Comparison of ENCODE assay signal across 2 cellular contexts in the genomic region with DNA sequence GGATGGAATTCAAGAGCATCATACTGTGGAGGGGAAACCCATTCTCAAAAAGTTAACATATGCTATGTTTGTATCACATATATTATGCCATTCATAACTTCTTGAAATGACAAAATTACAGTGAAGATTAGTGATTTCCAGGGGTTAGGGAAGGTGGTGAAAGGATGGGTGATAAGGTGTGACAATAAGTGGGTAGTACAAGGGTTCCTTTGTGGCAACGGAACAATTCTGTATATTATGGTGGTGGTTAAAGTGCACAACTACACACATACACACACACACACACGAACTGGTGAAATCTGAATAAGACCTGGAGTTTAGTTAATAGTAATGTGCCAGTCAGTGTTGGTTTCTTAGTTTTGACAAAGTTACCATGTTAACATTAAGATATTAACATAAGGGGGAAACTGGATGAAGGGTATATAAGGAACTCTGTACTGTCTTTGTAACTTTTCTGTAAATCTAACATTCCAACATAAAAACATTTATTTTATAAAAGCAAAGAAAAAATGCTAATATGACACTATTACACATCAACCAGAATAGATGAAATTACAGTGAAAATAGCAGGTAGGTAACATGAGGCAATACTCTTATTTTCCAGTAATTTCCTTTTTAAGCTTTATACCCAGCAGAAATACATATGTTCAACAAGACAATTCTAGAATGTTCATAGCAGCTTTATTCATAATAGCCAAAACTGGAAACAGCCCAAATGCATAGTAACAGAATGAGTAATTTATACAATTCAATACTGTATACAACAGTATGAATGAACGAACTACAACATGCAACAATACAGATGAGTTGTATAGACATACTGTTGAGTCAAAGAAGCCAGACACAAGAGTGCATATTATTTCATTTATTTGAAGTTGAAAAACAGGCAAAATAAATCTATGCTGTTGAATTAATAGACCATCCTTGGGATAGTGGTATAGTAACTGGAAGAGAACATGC.
A peak's percentile ranks its signal among the peaks of the same experiment; 100 is the strongest.
TF ChIP-seq lines count a peak whose summit lies in the region.

No MANE protein-coding gene starts in this region.

TF ChIP-seq in A549, 52 proteins besides CTCF, POLR2A, EP300 and RAD21 (continued from another document):
- TF ChIP-seq HOXB13 (CRISPR knock-in tag; IDR thresholded peaks at IDR 0.05; ENCODE audit: low read depth) (no peak), CBX2 (IDR thresholded peaks at IDR 0.05; ENCODE audit: borderline replicate concordance, low read depth) (no peak), ZSCAN20 (CRISPR knock-in tag; IDR thresholded peaks at IDR 0.05) (no peak), KDM5A (IDR thresholded peaks at IDR 0.05) (no peak), REST (IDR thresholded peaks at IDR 0.05) (peak; percentile 36; the same call in 1 of the 2 replicates), HDAC2 (IDR thresholded peaks at IDR 0.05) (no peak), NPAS2 (CRISPR knock-in tag; IDR thresholded peaks at IDR 0.05; ENCODE audit: borderline replicate concordance) (no peak), NFE2L2 (conservative IDR thresholded peaks at IDR 0.05; ENCODE audit: low read length) (no peak), CBX8 (IDR thresholded peaks at IDR 0.05) (no peak), HEYL (CRISPR knock-in tag; IDR thresholded peaks at IDR 0.05) (no peak), GATA3 (IDR thresholded peaks at IDR 0.05; ENCODE audit: borderline replicate concordance) (no peak), KDM1A (IDR thresholded peaks at IDR 0.05; ENCODE audit: low read depth) (no peak), MAFK (IDR thresholded peaks at IDR 0.05; ENCODE audit: partially characterized antibody) (peak; percentile 29), HOXA7 (CRISPR knock-in tag; IDR thresholded peaks at IDR 0.05) (peak; percentile 46; the same call in 1 of the 2 replicates), HOXB5 (CRISPR knock-in tag; IDR thresholded peaks at IDR 0.05) (no peak), ZFP36 (IDR thresholded peaks at IDR 0.05; ENCODE audit: borderline replicate concordance, partially characterized antibody) (no peak), RARB (CRISPR knock-in tag; IDR thresholded peaks at IDR 0.05) (no peak), NR3C1 (IDR thresholded peaks at IDR 0.05) (no peak), ZC3H11A (IDR thresholded peaks at IDR 0.05) (no peak), USF2 (IDR thresholded peaks at IDR 0.05) (no peak), PBX3 (IDR thresholded peaks at IDR 0.05) (no peak), TFCP2L1 (CRISPR knock-in tag; IDR thresholded peaks at IDR 0.05) (no peak), FOSL2 (IDR thresholded peaks at IDR 0.05) (no peak), FOSL2 (CRISPR knock-in tag; IDR thresholded peaks at IDR 0.05) (no peak)

TF ChIP-seq in SK-N-SH treated with all-trans-retinoic acid at 6 μM for 48 hours, 23 proteins besides CTCF, POLR2A, EP300 and RAD21 (continued from another document):
- TF ChIP-seq ZNF70 (CRISPR knock-in tag; IDR thresholded peaks at IDR 0.05) (peak; percentile 28; the same call in 1 of the 2 replicates), TOX (CRISPR knock-in tag; IDR thresholded peaks at IDR 0.05; ENCODE audit: borderline replicate concordance) (no peak)
TF ChIP-seq in SK-N-SH treated with all-trans-retinoic acid at 6 μM for 48 hours: peak in this region for 1.
